Comparison of ENCODE assay signal across 3 cellular contexts in the genomic region with DNA sequence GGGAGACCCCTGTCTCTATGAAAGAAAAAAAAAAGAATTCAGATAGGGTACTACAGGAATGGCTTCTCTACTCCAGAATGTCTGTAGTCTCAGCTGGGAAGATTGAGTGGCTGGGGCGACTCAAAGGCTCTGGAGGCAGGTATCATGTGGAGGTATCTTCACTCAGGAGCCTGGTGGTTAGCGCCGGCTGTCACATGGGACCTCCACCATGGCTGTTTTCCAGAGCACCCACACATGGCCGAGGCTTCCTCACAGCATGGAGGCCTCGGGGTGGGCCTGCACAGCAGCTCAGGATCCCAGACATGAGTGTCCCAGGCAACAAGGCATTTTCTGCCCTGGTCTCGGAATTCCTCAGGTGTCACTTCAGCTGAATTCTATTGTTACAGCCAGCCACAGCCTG.
"Had no signal": no experiment of that assay in that cellular context is flagged by ENCODE, and none has a peak within 500 bp of the region (broad histone marks: within the 10 kb centered on the region; RNA-seq: fewer than 3 reads in every experiment).

No MANE protein-coding gene starts in this region.

- H3K4me3 ChIP-seq: GM12878 had no signal

- ATAC-seq: GM12878 had no signal

- DNase-seq: GDM1, GF-D8 had no signal
